Comparison of ENCODE assay signal across 1 cellular context in genomic region chr3:122577409-122578028, GRCh38.
A peak's percentile ranks its signal among the peaks of the same experiment; 100 is the strongest.
TF ChIP-seq lines count a peak whose summit lies in the region.

Gene PARP15, plus strand, starts transcription at chr3:122577650. Its CDS starts 18 bp downstream, at chr3:122577668.

TF ChIP-seq in K562, 482 proteins besides CTCF, POLR2A, EP300 and RAD21 (continued from another document):
- no peak for TF ChIP-seq TEAD4 (IDR thresholded peaks at IDR 0.05; ENCODE audit: low read length)
- TF ChIP-seq TEAD4 (CRISPR knock-in tag; IDR thresholded peaks at IDR 0.05; ENCODE audit: borderline replicate concordance), result no peak
- TF ChIP-seq ZBTB7A (IDR thresholded peaks at IDR 0.05; ENCODE audit: borderline replicate concordance, control insufficient read depth, low read depth, low read length), result no peak
- TF ChIP-seq, protein P1, sequence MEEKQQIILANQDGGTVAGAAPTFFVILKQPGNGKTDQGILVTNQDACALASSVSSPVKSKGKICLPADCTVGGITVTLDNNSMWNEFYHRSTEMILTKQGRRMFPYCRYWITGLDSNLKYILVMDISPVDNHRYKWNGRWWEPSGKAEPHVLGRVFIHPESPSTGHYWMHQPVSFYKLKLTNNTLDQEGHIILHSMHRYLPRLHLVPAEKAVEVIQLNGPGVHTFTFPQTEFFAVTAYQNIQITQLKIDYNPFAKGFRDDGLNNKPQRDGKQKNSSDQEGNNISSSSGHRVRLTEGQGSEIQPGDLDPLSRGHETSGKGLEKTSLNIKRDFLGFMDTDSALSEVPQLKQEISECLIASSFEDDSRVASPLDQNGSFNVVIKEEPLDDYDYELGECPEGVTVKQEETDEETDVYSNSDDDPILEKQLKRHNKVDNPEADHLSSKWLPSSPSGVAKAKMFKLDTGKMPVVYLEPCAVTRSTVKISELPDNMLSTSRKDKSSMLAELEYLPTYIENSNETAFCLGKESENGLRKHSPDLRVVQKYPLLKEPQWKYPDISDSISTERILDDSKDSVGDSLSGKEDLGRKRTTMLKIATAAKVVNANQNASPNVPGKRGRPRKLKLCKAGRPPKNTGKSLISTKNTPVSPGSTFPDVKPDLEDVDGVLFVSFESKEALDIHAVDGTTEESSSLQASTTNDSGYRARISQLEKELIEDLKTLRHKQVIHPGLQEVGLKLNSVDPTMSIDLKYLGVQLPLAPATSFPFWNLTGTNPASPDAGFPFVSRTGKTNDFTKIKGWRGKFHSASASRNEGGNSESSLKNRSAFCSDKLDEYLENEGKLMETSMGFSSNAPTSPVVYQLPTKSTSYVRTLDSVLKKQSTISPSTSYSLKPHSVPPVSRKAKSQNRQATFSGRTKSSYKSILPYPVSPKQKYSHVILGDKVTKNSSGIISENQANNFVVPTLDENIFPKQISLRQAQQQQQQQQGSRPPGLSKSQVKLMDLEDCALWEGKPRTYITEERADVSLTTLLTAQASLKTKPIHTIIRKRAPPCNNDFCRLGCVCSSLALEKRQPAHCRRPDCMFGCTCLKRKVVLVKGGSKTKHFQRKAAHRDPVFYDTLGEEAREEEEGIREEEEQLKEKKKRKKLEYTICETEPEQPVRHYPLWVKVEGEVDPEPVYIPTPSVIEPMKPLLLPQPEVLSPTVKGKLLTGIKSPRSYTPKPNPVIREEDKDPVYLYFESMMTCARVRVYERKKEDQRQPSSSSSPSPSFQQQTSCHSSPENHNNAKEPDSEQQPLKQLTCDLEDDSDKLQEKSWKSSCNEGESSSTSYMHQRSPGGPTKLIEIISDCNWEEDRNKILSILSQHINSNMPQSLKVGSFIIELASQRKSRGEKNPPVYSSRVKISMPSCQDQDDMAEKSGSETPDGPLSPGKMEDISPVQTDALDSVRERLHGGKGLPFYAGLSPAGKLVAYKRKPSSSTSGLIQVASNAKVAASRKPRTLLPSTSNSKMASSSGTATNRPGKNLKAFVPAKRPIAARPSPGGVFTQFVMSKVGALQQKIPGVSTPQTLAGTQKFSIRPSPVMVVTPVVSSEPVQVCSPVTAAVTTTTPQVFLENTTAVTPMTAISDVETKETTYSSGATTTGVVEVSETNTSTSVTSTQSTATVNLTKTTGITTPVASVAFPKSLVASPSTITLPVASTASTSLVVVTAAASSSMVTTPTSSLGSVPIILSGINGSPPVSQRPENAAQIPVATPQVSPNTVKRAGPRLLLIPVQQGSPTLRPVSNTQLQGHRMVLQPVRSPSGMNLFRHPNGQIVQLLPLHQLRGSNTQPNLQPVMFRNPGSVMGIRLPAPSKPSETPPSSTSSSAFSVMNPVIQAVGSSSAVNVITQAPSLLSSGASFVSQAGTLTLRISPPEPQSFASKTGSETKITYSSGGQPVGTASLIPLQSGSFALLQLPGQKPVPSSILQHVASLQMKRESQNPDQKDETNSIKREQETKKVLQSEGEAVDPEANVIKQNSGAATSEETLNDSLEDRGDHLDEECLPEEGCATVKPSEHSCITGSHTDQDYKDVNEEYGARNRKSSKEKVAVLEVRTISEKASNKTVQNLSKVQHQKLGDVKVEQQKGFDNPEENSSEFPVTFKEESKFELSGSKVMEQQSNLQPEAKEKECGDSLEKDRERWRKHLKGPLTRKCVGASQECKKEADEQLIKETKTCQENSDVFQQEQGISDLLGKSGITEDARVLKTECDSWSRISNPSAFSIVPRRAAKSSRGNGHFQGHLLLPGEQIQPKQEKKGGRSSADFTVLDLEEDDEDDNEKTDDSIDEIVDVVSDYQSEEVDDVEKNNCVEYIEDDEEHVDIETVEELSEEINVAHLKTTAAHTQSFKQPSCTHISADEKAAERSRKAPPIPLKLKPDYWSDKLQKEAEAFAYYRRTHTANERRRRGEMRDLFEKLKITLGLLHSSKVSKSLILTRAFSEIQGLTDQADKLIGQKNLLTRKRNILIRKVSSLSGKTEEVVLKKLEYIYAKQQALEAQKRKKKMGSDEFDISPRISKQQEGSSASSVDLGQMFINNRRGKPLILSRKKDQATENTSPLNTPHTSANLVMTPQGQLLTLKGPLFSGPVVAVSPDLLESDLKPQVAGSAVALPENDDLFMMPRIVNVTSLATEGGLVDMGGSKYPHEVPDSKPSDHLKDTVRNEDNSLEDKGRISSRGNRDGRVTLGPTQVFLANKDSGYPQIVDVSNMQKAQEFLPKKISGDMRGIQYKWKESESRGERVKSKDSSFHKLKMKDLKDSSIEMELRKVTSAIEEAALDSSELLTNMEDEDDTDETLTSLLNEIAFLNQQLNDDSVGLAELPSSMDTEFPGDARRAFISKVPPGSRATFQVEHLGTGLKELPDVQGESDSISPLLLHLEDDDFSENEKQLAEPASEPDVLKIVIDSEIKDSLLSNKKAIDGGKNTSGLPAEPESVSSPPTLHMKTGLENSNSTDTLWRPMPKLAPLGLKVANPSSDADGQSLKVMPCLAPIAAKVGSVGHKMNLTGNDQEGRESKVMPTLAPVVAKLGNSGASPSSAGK (IDR thresholded peaks at IDR 0.05), result 0 out of 2 replicates have a peak, but pooled peaks have one; percentile 31
- no peak for TF ChIP-seq ZC3H8 (IDR thresholded peaks at IDR 0.05)
- TF ChIP-seq YY1 (IDR thresholded peaks at IDR 0.05; ENCODE audit: borderline replicate concordance in 1 of 3, control insufficient read depth in 1 of 3, extremely low read depth in 1 of 3, insufficient read depth in 3 of 3, insufficient read length in 1 of 3, insufficient replicate concordance in 2 of 3, low read depth in 1 of 3, low read length in 2 of 3), result no peak
- no peak for TF ChIP-seq MTA1 (IDR thresholded peaks at IDR 0.05; ENCODE audit: borderline replicate concordance)
- no peak for TF ChIP-seq ZNF212 (CRISPR knock-in tag; IDR thresholded peaks at IDR 0.05)
- TF ChIP-seq MAX (CRISPR knock-in tag; IDR thresholded peaks at IDR 0.05), result no peak
- TF ChIP-seq ATF4 (CRISPR knock-in tag; IDR thresholded peaks at IDR 0.05), result no peak
- TF ChIP-seq, protein P2, sequence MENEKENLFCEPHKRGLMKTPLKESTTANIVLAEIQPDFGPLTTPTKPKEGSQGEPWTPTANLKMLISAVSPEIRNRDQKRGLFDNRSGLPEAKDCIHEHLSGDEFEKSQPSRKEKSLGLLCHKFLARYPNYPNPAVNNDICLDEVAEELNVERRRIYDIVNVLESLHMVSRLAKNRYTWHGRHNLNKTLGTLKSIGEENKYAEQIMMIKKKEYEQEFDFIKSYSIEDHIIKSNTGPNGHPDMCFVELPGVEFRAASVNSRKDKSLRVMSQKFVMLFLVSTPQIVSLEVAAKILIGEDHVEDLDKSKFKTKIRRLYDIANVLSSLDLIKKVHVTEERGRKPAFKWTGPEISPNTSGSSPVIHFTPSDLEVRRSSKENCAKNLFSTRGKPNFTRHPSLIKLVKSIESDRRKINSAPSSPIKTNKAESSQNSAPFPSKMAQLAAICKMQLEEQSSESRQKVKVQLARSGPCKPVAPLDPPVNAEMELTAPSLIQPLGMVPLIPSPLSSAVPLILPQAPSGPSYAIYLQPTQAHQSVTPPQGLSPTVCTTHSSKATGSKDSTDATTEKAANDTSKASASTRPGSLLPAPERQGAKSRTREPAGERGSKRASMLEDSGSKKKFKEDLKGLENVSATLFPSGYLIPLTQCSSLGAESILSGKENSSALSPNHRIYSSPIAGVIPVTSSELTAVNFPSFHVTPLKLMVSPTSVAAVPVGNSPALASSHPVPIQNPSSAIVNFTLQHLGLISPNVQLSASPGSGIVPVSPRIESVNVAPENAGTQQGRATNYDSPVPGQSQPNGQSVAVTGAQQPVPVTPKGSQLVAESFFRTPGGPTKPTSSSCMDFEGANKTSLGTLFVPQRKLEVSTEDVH (IDR thresholded peaks at IDR 0.05; ENCODE audit: low read depth, partially characterized antibody), result no peak
- TF ChIP-seq EZH2 (IDR thresholded peaks at IDR 0.05; ENCODE audit: borderline replicate concordance, low read depth, low read length), result no peak
- TF ChIP-seq IRF1 (CRISPR knock-in tag; IDR thresholded peaks at IDR 0.05; ENCODE audit: borderline replicate concordance), result no peak
- TF ChIP-seq SAP30 (IDR thresholded peaks at IDR 0.05; ENCODE audit: borderline replicate concordance, insufficient read depth, low read depth, low read length, poor library complexity, severe bottlenecking), result no peak
- peak; percentile 72 for TF ChIP-seq POLR2G (IDR thresholded peaks at IDR 0.05; ENCODE audit: low read depth, low read length)
- no peak for TF ChIP-seq KLF1 (tag; IDR thresholded peaks at IDR 0.05)
- TF ChIP-seq KDM1A (IDR thresholded peaks at IDR 0.05), result peak; percentile 22 to 50; a peak in 1 of 4 replicates
- TF ChIP-seq RBFOX2 (IDR thresholded peaks at IDR 0.05; ENCODE audit: low read depth, low read length), result peak; percentile 54
- TF ChIP-seq RBM25 (IDR thresholded peaks at IDR 0.05; ENCODE audit: low read depth, low read length, severe bottlenecking), result peak; percentile 54
- TF ChIP-seq CBX3 (IDR thresholded peaks at IDR 0.05; ENCODE audit: borderline replicate concordance in 1 of 2, low read length in 2 of 2), result no peak
- TF ChIP-seq ZNF384 (IDR thresholded peaks at IDR 0.05; ENCODE audit: low read depth, low read length), result no peak
- TF ChIP-seq ZNF347 (CRISPR knock-in tag; IDR thresholded peaks at IDR 0.05; ENCODE audit: low read depth), result no peak
- TF ChIP-seq, protein P3, sequence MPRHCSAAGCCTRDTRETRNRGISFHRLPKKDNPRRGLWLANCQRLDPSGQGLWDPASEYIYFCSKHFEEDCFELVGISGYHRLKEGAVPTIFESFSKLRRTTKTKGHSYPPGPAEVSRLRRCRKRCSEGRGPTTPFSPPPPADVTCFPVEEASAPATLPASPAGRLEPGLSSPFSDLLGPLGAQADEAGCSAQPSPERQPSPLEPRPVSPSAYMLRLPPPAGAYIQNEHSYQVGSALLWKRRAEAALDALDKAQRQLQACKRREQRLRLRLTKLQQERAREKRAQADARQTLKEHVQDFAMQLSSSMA (CRISPR knock-in tag; IDR thresholded peaks at IDR 0.05), result no peak
- 0 out of 4 replicates have a peak, but pooled peaks of 1 of the 2 experiments have one; percentile 48 for TF ChIP-seq UBTF (IDR thresholded peaks at IDR 0.05; ENCODE audit: borderline replicate concordance in 1 of 2, low read depth in 2 of 2, low read length in 2 of 2)
